In the genomic region with DNA sequence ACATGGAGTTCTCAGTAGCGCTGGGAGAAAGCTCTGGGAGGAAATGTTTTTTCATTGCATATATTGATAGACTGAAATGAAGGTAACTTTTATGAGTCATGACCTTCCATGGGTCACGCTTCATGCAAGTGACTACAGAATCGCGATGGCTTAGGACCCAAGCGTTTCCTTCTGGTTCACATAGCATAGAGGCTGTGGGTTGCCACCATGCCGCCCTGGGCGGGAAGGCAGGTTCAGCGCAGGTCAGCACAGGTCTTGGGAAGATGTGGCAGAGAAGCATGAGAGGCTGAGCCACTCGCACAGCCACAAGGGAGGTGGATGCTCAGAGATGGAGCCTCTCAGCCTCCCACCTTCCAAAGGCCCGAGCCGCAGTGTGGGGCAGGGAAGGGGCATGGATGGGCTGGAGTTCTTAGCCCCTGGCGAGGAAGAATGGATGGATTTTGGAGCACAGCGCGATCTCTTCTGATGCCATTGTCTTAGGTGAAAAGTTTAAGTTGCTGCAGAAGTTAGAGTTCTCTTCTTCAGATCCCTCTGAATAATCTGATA, we compare ENCODE assay signal across 6 cellular contexts.
"Had no signal": no experiment of that assay in that cellular context is flagged by ENCODE, and none has a peak within 500 bp of the region (broad histone marks: within the 10 kb centered on the region; RNA-seq: fewer than 3 reads in every experiment).

No MANE protein-coding gene starts in this region.

- DNase-seq: HFFc6 had no signal

- H3K4me1 ChIP-seq: HAP-1 had no signal

- ATAC-seq: GM23338, HCT116, HepG2 had no signal

- H3K36me3 ChIP-seq: HAP-1 had no signal

- H3K27ac ChIP-seq: HL-60 had no signal

- H3K9me3 ChIP-seq: HAP-1 had no signal

- H3K4me3 ChIP-seq: GM23338, HAP-1 had no signal
